14 cellular contexts compared by ENCODE assay signal in the genomic region with DNA sequence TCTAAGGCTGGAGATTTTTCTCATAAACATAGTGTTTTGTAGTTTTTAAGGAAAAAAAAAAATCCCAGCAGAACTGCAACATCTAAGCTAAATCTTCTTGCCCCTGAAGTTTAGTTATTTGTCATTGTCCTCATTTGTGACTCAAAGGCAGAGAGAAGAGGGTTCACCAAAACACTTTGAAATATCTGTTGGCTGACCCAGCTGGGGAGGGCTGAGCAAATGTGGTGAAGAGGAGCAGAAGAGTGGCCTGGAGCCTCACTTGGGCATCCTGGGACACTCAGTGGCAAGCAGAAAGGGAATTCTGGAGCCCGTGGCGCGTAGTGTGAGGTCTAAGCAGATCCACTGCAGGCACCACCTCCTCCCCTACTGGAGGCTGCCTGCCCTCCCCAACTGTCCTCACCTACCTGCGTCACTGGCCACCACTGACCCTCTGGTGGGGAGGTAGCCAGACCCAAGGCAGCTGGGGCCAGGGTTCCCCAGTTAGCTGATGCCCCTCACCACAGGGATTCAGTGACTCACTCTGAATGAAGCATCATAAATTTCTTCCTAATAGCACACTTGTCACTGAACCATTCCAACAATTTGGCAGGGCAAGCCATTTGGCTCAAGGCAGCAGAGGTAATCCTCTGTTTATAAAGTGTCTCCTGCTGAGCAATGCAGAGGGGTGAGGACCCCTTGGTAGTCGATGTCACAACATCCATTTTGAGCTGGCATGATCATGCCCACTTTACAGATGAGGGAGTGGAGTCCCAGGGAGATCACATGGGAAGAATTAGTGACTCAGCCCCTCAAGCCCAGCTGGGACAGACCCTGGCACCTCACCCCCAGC.
DNase-seq lines count a peak whose midpoint lies in the region; ATAC-seq, FAIRE-seq and TF ChIP-seq lines count a peak whose summit lies in the region.
"Had no signal": no experiment of that assay in that cellular context is flagged by ENCODE, and none has a peak within 500 bp of the region (broad histone marks: within the 10 kb centered on the region; RNA-seq: fewer than 3 reads in every experiment).

No MANE protein-coding gene starts in this region.

- TF ChIP-seq CTCF in astrocyte (IDR thresholded peaks at IDR 0.05; ENCODE audit: insufficient read depth, low read depth, low read length) (no peak), progenitor cell of endocrine pancreas (IDR thresholded peaks at IDR 0.05; ENCODE audit: unreplicated experiment) (no peak)

- no peaks in the 10 kb centered on the region for H4K20me1 ChIP-seq in astrocyte (ENCODE audit: insufficient read depth, low read length)

- peaks cover 11% of the 10 kb centered on the region for H3K27me3 ChIP-seq in astrocyte (ENCODE audit: insufficient read depth, low read length)

- no peaks in the 10 kb centered on the region for H3K79me2 ChIP-seq in astrocyte (ENCODE audit: insufficient read depth, low read length)

- no peaks in the 10 kb centered on the region for H3K36me3 ChIP-seq in astrocyte (ENCODE audit: insufficient read depth, low read length)

- no peaks in the 10 kb centered on the region for H3K9me3 Mint-ChIP-seq in activated T-cell treated with anti-CD3 and anti-CD28 coated beads, Interleukin-2, amount 50 U/mL, for 72 hours
- H3K9me3 Mint-ChIP-seq in astrocyte (ENCODE audit: unreplicated experiment) (peaks cover 2% of the 10 kb centered on the region), progenitor cell of endocrine pancreas (ENCODE audit: low read depth) (no peaks in the 10 kb centered on the region)
- H3K9me3 Mint-ChIP-seq: naive thymus-derived CD8-positive, alpha-beta T cell; stimulated activated naive CD8-positive, alpha-beta T cell treated with anti-CD3 and anti-CD28 coated beads, Interleukin-15, Interleukin-2, amounts not matched to agents 100 ng/mL and 50 ng/mL, for 24 hours had no signal

- DNase-seq in activated T-cell treated with anti-CD3 and anti-CD28 coated beads, Interleukin-2, amount 50 U/mL, for 72 hours = no peak
- no peak for DNase-seq in activated T-cell treated with anti-CD3 and anti-CD28 coated beads, Interleukin-2, amount 50 U/mL, for 48 hours
- DNase-seq in LHCN-M2 (ENCODE audit: low read depth) (peak; percentile 63), astrocyte (ENCODE audit: low read depth) (peak; percentile 86), progenitor cell of endocrine pancreas (ENCODE audit: low spot score, unreplicated experiment) (no peak), OCI-M1 (lab: John Stamatoyannopoulos, UW) (no peak), NCI-H526 treated with DMSO at 0.1 percent for 48 hours (lab: John Stamatoyannopoulos, UW) (no peak)
- DNase-seq: activated effector memory CD4-positive, alpha-beta T cell treated with anti-CD3 and anti-CD28 coated beads, Interleukin-2, amount 50 U/mL, for 16 hours; effector CD4-positive, alpha-beta T cell; KG1; naive thymus-derived CD8-positive, alpha-beta T cell had no signal

- FAIRE-seq in astrocyte (lab: Jason Lieb, UNC) = no peak
- FAIRE-seq: TTC549 had no signal

- peak overlapping the region; percentile 54 for H3K4me2 ChIP-seq in astrocyte (ENCODE audit: low read length)

- peak; percentile 53 to 60 for ATAC-seq in activated T-cell treated with anti-CD3 and anti-CD28 coated beads, Interleukin-2, amount 50 U/mL, for 72 hours (replicated peaks in 1 of 2)
- ATAC-seq in HG02938 (IDR thresholded peaks at IDR 0.05; ENCODE audit: unreplicated experiment) = no peak
- ATAC-seq: naive thymus-derived CD8-positive, alpha-beta T cell had no signal

- no peak overlapping the region for H2AFZ ChIP-seq in astrocyte (ENCODE audit: low read depth, low read length)

- H3K4me3 Mint-ChIP-seq in activated T-cell treated with anti-CD3 and anti-CD28 coated beads, Interleukin-2, amount 50 U/mL, for 72 hours = peak overlapping the region in 1 of 2 donors; percentile 3
- no peak overlapping the region for H3K4me3 Mint-ChIP-seq in astrocyte (ENCODE audit: unreplicated experiment)
- no peak overlapping the region for H3K4me3 Mint-ChIP-seq in progenitor cell of endocrine pancreas (ENCODE audit: low read depth)
- H3K4me3 Mint-ChIP-seq: stimulated activated naive CD8-positive, alpha-beta T cell treated with anti-CD3 and anti-CD28 coated beads, Interleukin-15, Interleukin-2, amounts not matched to agents 100 ng/mL and 50 ng/mL, for 24 hours had no signal

- H3K27me3 Mint-ChIP-seq in activated T-cell treated with anti-CD3 and anti-CD28 coated beads, Interleukin-2, amount 50 U/mL, for 72 hours (ENCODE audit: low read depth) = peaks cover 61% of the 10 kb centered on the region
- H3K27me3 Mint-ChIP-seq in astrocyte (ENCODE audit: low read depth, unreplicated experiment) (peaks cover 30% of the 10 kb centered on the region), progenitor cell of endocrine pancreas (peaks cover 74% of the 10 kb centered on the region)

- peaks cover 0 to 1% of the 10 kb centered on the region in 2 donors for H3K36me3 Mint-ChIP-seq in activated T-cell treated with anti-CD3 and anti-CD28 coated beads, Interleukin-2, amount 50 U/mL, for 72 hours (ENCODE audit: insufficient read depth in 2 of 2)
- H3K36me3 Mint-ChIP-seq in astrocyte (ENCODE audit: low read depth, unreplicated experiment) = no peaks in the 10 kb centered on the region
- H3K36me3 Mint-ChIP-seq in progenitor cell of endocrine pancreas (ENCODE audit: insufficient read depth) = no peaks in the 10 kb centered on the region

- H3K27ac ChIP-seq in astrocyte (ENCODE audit: low read depth, low read length) = peak overlapping the region; percentile 28

- H3K4me1 Mint-ChIP-seq in activated T-cell treated with anti-CD3 and anti-CD28 coated beads, Interleukin-2, amount 50 U/mL, for 72 hours (ENCODE audit: low read depth) = peaks cover 9% of the 10 kb centered on the region
- H3K4me1 Mint-ChIP-seq in astrocyte (ENCODE audit: low read depth, unreplicated experiment) (no peaks in the 10 kb centered on the region), progenitor cell of endocrine pancreas (ENCODE audit: low read depth) (peaks cover 4% of the 10 kb centered on the region)

- no peak overlapping the region for H3K27ac Mint-ChIP-seq in activated T-cell treated with anti-CD3 and anti-CD28 coated beads, Interleukin-2, amount 50 U/mL, for 72 hours
- peak overlapping the region; percentile 87 for H3K27ac Mint-ChIP-seq in astrocyte (ENCODE audit: unreplicated experiment)
- peak overlapping the region; percentile 68 for H3K27ac Mint-ChIP-seq in progenitor cell of endocrine pancreas
- H3K27ac Mint-ChIP-seq: naive thymus-derived CD8-positive, alpha-beta T cell; stimulated activated naive CD8-positive, alpha-beta T cell treated with anti-CD3 and anti-CD28 coated beads, Interleukin-15, Interleukin-2, amounts not matched to agents 100 ng/mL and 50 ng/mL, for 24 hours had no signal

- no peak overlapping the region for H3K4me3 ChIP-seq in astrocyte (ENCODE audit: insufficient read depth, low read depth, low read length)

- H3K9ac ChIP-seq in astrocyte (ENCODE audit: low read length) = peak overlapping the region; percentile 5

- H3K9me3 ChIP-seq in astrocyte (ENCODE audit: insufficient read depth, low read depth, low read length) = no peaks in the 10 kb centered on the region

- H3K4me1 ChIP-seq in astrocyte (ENCODE audit: insufficient read depth, low read length) = peaks cover 18% of the 10 kb centered on the region

Comparison
In these comparisons a context has a peak if more than half of its experiments do, and no peak if none do; other contexts are left out.
1. DNase-seq: peak in LHCN-M2 (single experiment) and astrocyte (single experiment); none in activated T-cell treated with anti-CD3 and anti-CD28 coated beads, Interleukin-2, amount 50 U/mL, for 72 hours (0 of 2), activated T-cell treated with anti-CD3 and anti-CD28 coated beads, Interleukin-2, amount 50 U/mL, for 48 hours (0 of 2), progenitor cell of endocrine pancreas (single experiment), OCI-M1 (single experiment) and NCI-H526 treated with DMSO at 0.1 percent for 48 hours (single experiment).